In genomic region chr7:157821959-157822687, GRCh38 we compare ENCODE assay signal across 4 cellular contexts.
TF ChIP-seq lines count a peak whose summit lies in the region.

No MANE protein-coding gene starts in this region.

TF ChIP-seq in HEK293, 187 proteins besides CTCF, POLR2A, EP300 and RAD21 (continues in another document):
- no peak for TF ChIP-seq ZNF362 (tag by site-specific recombination; IDR thresholded peaks at IDR 0.05)
- TF ChIP-seq ZBTB17 (tag by site-specific recombination; IDR thresholded peaks at IDR 0.05), result peak; percentile 98
- TF ChIP-seq ZBTB48 (tag by site-specific recombination; IDR thresholded peaks at IDR 0.05), result no peak
- TF ChIP-seq ZNF514 (tag by site-specific recombination; IDR thresholded peaks at IDR 0.05), result 0 out of 2 replicates have a peak, but pooled peaks have one; percentile 29
- no peak for TF ChIP-seq MZF1 (tag by site-specific recombination; IDR thresholded peaks at IDR 0.05; ENCODE audit: borderline replicate concordance)
- TF ChIP-seq ZNF302 (tag by site-specific recombination; IDR thresholded peaks at IDR 0.05; ENCODE audit: low read depth), result no peak
- TF ChIP-seq EGR2 (tag by site-specific recombination; IDR thresholded peaks at IDR 0.05; ENCODE audit: low read depth), result no peak
- no peak for TF ChIP-seq ZNF639 (tag by site-specific recombination; IDR thresholded peaks at IDR 0.05)
- peak; percentile 56 for TF ChIP-seq ZNF366 (tag by site-specific recombination; conservative IDR thresholded peaks at IDR 0.05)
- TF ChIP-seq ZSCAN16 (tag by site-specific recombination; IDR thresholded peaks at IDR 0.05), result no peak
- no peak for TF ChIP-seq ZNF555 (tag by site-specific recombination; conservative IDR thresholded peaks at IDR 0.05)
- no peak for TF ChIP-seq ZNF416 (tag by site-specific recombination; IDR thresholded peaks at IDR 0.05)
- TF ChIP-seq, protein P1, sequence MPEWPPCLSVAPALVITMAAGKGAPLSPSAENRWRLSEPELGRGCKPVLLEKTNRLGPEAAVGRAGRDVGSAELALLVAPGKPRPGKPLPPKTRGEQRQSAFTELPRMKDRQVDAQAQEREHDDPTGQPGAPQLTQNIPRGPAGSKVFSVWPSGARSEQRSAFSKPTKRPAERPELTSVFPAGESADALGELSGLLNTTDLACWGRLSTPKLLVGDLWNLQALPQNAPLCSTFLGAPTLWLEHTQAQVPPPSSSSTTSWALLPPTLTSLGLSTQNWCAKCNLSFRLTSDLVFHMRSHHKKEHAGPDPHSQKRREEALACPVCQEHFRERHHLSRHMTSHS (tag by site-specific recombination; IDR thresholded peaks at IDR 0.05), result no peak
- no peak for TF ChIP-seq SETDB1 (IDR thresholded peaks at IDR 0.05; ENCODE audit: insufficient read length, low read length)
- TF ChIP-seq ZNF677 (tag by site-specific recombination; IDR thresholded peaks at IDR 0.05), result no peak
- TF ChIP-seq ZNF2 (tag by site-specific recombination; IDR thresholded peaks at IDR 0.05), result no peak

TF ChIP-seq in IMR-90, 13 proteins besides CTCF, POLR2A, EP300 and RAD21:
- TF ChIP-seq NFE2L2 (IDR thresholded peaks at IDR 0.05; ENCODE audit: low read depth, low read length), result no peak
- no peak for TF ChIP-seq RFX5 (IDR thresholded peaks at IDR 0.05; ENCODE audit: low read depth, low read length)
- no peak for TF ChIP-seq CEBPB (IDR thresholded peaks at IDR 0.05; ENCODE audit: low read depth, low read length)
- no peak for TF ChIP-seq CHD1 (IDR thresholded peaks at IDR 0.05; ENCODE audit: low read depth, low read length)
- TF ChIP-seq SMC3 (IDR thresholded peaks at IDR 0.05; ENCODE audit: low read depth, low read length), result no peak
- TF ChIP-seq MAZ (IDR thresholded peaks at IDR 0.05; ENCODE audit: borderline replicate concordance, low read depth, low read length), result no peak

TF ChIP-seq in K562, 482 proteins besides CTCF, POLR2A, EP300 and RAD21:
- no peak for TF ChIP-seq TCFL5 (CRISPR knock-in tag; conservative IDR thresholded peaks at IDR 0.05)
- TF ChIP-seq BCLAF1 (IDR thresholded peaks at IDR 0.05; ENCODE audit: borderline replicate concordance in 1 of 2, control insufficient read depth in 1 of 2, low read depth in 2 of 2, low read length in 1 of 2), result 0 out of 4 replicates have a peak, but pooled peaks of 1 of the 2 experiments have one; percentile 47
- TF ChIP-seq FUS (optimal IDR thresholded peaks at IDR 0.05; ENCODE audit: low read depth, low read length), result no peak
- no peak for TF ChIP-seq HOXB6 (CRISPR knock-in tag; IDR thresholded peaks at IDR 0.05; ENCODE audit: borderline replicate concordance)
- no peak for TF ChIP-seq CTCFL (IDR thresholded peaks at IDR 0.05; ENCODE audit: borderline replicate concordance, insufficient read depth, low read depth, low read length, poor library complexity, severe bottlenecking)
- peak; percentile 24 for TF ChIP-seq CREBBP (IDR thresholded peaks at IDR 0.05; ENCODE audit: low read depth, low read length)
- no peak for TF ChIP-seq KAT8 (IDR thresholded peaks at IDR 0.05; ENCODE audit: low read depth)
TF ChIP-seq in K562: peak in this region for 2.

TF ChIP-seq in H1, 55 proteins besides CTCF, POLR2A, EP300 and RAD21:
- no peak for TF ChIP-seq TAF1 (IDR thresholded peaks at IDR 0.05; ENCODE audit: low read depth, low read length)
- TF ChIP-seq, protein P2, sequence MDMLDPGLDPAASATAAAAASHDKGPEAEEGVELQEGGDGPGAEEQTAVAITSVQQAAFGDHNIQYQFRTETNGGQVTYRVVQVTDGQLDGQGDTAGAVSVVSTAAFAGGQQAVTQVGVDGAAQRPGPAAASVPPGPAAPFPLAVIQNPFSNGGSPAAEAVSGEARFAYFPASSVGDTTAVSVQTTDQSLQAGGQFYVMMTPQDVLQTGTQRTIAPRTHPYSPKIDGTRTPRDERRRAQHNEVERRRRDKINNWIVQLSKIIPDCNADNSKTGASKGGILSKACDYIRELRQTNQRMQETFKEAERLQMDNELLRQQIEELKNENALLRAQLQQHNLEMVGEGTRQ (IDR thresholded peaks at IDR 0.05; ENCODE audit: low read length), result no peak
- no peak for TF ChIP-seq YY1 (IDR thresholded peaks at IDR 0.05; ENCODE audit: low read depth, low read length)
- no peak for TF ChIP-seq TEAD4 (IDR thresholded peaks at IDR 0.05; ENCODE audit: low read depth, low read length)
- TF ChIP-seq TCF12 (IDR thresholded peaks at IDR 0.05; ENCODE audit: low read depth, low read length), result no peak
- no peak for TF ChIP-seq BACH1 (IDR thresholded peaks at IDR 0.05; ENCODE audit: low read length)
- TF ChIP-seq MAFK (IDR thresholded peaks at IDR 0.05; ENCODE audit: low read depth, low read length), result no peak
- TF ChIP-seq, protein P3, sequence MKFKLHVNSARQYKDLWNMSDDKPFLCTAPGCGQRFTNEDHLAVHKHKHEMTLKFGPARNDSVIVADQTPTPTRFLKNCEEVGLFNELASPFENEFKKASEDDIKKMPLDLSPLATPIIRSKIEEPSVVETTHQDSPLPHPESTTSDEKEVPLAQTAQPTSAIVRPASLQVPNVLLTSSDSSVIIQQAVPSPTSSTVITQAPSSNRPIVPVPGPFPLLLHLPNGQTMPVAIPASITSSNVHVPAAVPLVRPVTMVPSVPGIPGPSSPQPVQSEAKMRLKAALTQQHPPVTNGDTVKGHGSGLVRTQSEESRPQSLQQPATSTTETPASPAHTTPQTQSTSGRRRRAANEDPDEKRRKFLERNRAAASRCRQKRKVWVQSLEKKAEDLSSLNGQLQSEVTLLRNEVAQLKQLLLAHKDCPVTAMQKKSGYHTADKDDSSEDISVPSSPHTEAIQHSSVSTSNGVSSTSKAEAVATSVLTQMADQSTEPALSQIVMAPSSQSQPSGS (IDR thresholded peaks at IDR 0.05; ENCODE audit: low read length), result no peak
- TF ChIP-seq PHF8 (conservative IDR thresholded peaks at IDR 0.05; ENCODE audit: low read depth, low read length), result no peak
- no peak for TF ChIP-seq POLR2AphosphoS5 (IDR thresholded peaks at IDR 0.05; ENCODE audit: low read depth, low read length)
- TF ChIP-seq CBX8 (IDR thresholded peaks at IDR 0.05; ENCODE audit: borderline replicate concordance, low read depth, low read length), result no peak
- no peak for TF ChIP-seq KDM4A (IDR thresholded peaks at IDR 0.05; ENCODE audit: low read depth, low read length, severe bottlenecking)
- TF ChIP-seq E2F6 (IDR thresholded peaks at IDR 0.05), result no peak
- no peak for TF ChIP-seq SP1 (IDR thresholded peaks at IDR 0.05; ENCODE audit: low read depth, low read length)
- TF ChIP-seq TAF7 (optimal IDR thresholded peaks at IDR 0.05; ENCODE audit: borderline replicate concordance, low read depth, low read length), result no peak
